Comparison of ENCODE assay signal across 9 cellular contexts in genomic region chr12:72273851-72274284, GRCh38. TPM values are rescaled to one million over a fixed set of nuclear protein-coding genes. Genes with fewer than 3 reads are reported as not detected.
A peak's percentile ranks its signal among the peaks of the same experiment; 100 is the strongest.
DNase-seq lines count a peak whose midpoint lies in the region; ATAC-seq and TF ChIP-seq lines count a peak whose summit lies in the region.
"Had no signal": no experiment of that assay in that cellular context is flagged by ENCODE, and none has a peak within 500 bp of the region (broad histone marks: within the 10 kb centered on the region; RNA-seq: fewer than 3 reads in every experiment).

No MANE protein-coding gene starts in this region.

- peaks cover 17% of the 10 kb centered on the region for H3K27me3 ChIP-seq in adipocyte (replicated peaks; ENCODE audit: control insufficient read depth, insufficient read depth, low read length)
- peaks cover 20% of the 10 kb centered on the region for H3K27me3 ChIP-seq in hepatocyte

- H3K79me2 ChIP-seq in hepatocyte, result no peaks in the 10 kb centered on the region

- CTCF ChIA-PET in GM10248 (lab: Yijun Ruan, JAX), result interaction anchor here (1.4 to 3.0 kb wide), 3 partner anchors 10 to 42 kb away, joined by 3 to 9 read pairs (median 5); no protein-coding TSS in a partner anchor

- intact Hi-C loops in sciatic nerve (cut with DNase I), result no loop called here

- peak; percentile 9 for DNase-seq in GM10248 (ENCODE audit: extremely low spot score)
- no peak for DNase-seq in adipocyte (ENCODE audit: low read depth)
- no peak for DNase-seq in hepatocyte (ENCODE audit: low spot score)
- DNase-seq in sciatic nerve (ENCODE audit: low spot score), result no peak
- no peak for DNase-seq in NCI-H2081 treated with DMSO at 0.1 percent for 48 hours (lab: John Stamatoyannopoulos, UW)
- DNase-seq: GOT3 had no signal

- H3K4me3 ChIP-seq in adipocyte (ENCODE audit: low read length) (peak overlapping the region; percentile 93), hepatocyte (peak overlapping the region; percentile 80)

- peak overlapping the region; percentile 88 for H3K9ac ChIP-seq in adipocyte (ENCODE audit: low read length)

- ATAC-seq in sciatic nerve (peak; percentile 36), HG03439 (IDR thresholded peaks at IDR 0.05; ENCODE audit: unreplicated experiment) (no peak), HG02678 (IDR thresholded peaks at IDR 0.05; ENCODE audit: unreplicated experiment) (no peak), GM21528 (IDR thresholded peaks at IDR 0.05; ENCODE audit: low FRiP score, unreplicated experiment) (no peak)

- peaks cover 31% of the 10 kb centered on the region for H3K4me1 ChIP-seq in adipocyte (ENCODE audit: control insufficient read depth, insufficient read depth, low read length)
- H3K4me1 ChIP-seq in hepatocyte (ENCODE audit: insufficient read depth), result peaks cover 9% of the 10 kb centered on the region

- POLR2A ChIA-PET in GM10248 (lab: Yijun Ruan, JAX), result no interaction called here

- peak overlapping the region; percentile 98 for H3K4me2 ChIP-seq in hepatocyte

- TF ChIP-seq CTCF in GM10248 (IDR thresholded peaks at IDR 0.05; ENCODE audit: control extremely low read depth, extremely low read depth, low read depth, missing control alignments) (no peak), hepatocyte (IDR thresholded peaks at IDR 0.05; ENCODE audit: poor library complexity) (no peak)

- no peaks in the 10 kb centered on the region for H3K9me2 ChIP-seq in hepatocyte (replicated peaks; ENCODE audit: insufficient read depth)

- peak overlapping the region; percentile 93 for H2AFZ ChIP-seq in hepatocyte

- H3K9me3 ChIP-seq in adipocyte (ENCODE audit: control insufficient read depth, low read length) (no peaks in the 10 kb centered on the region), hepatocyte (ENCODE audit: low read depth) (no peaks in the 10 kb centered on the region)

- no peaks in the 10 kb centered on the region for H3K36me3 ChIP-seq in adipocyte (ENCODE audit: control insufficient read depth, insufficient read depth, low read length, severe bottlenecking)
- H3K36me3 ChIP-seq in hepatocyte (replicated peaks; ENCODE audit: insufficient read depth, low read depth), result no peaks in the 10 kb centered on the region

- no peak overlapping the region for H3K27ac ChIP-seq in hepatocyte

- 43% methylated on average over 16 of the region's 16 CpGs for WGBS in hepatocyte (ENCODE audit: low lambda C conversion rate, missing lambda C conversion rate)

- H4K20me1 ChIP-seq in hepatocyte (ENCODE audit: insufficient read depth, poor library complexity, severe bottlenecking), result no peaks in the 10 kb centered on the region

RNA-seq across cellular contexts. Expression of gene TRHDE, which starts 1.7 kb away (rescaled TPM):
- total RNA-seq in hepatocyte, result 4.4 and 5.0 TPM in 2 replicates
- polyA plus RNA-seq in hepatocyte, result 1.3 and 2.4 TPM in 2 replicates
- 4.1 TPM for total RNA-seq in sciatic nerve
